21 cellular contexts compared by ENCODE assay signal in the genomic region with DNA sequence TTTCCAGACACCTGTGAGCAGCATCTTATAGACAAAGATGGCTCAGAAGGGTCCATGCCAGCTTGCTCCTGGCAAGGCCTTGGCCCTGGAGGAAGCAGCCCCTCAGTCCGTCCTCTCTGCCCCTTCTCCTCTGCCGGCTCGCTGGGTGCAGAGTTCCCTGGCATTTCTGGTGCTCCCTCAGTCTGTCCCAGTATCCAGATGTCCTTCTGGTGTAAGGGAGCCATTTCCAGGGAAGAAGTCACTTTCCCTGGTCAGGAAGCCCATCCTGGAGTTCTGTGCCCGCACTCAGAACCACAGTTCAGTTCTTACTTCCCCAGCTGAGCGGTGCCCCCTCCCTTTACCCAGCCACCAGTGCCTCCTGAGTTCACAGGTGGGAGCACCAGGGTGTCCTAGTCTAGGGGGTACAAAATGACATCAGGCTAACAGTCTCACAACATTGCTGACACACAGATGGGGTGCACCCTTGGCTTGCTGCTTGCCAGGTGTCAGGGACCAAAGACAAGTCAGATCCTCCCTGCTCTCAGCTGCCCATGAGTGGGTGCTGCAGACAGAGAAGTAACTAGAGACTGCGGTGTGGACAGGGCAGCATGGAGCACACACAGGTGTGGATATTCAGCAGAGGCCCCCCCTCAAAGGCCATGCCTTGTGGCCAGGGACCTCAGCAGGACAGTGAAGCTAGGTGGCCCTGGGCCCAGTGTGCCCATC.
"Had no signal": no experiment of that assay in that cellular context is flagged by ENCODE, and none has a peak within 500 bp of the region (broad histone marks: within the 10 kb centered on the region; RNA-seq: fewer than 3 reads in every experiment).

No MANE protein-coding gene starts in this region.

- ATAC-seq: activated naive CD4-positive, alpha-beta T cell treated with anti-CD3 and anti-CD28 coated beads, Interleukin-2, amount 50 U/mL, for 72 hours; esophagus mucosa; gastroesophageal sphincter had no signal

- H3K4me3 ChIP-seq: adrenal gland, breast epithelium, gastroesophageal sphincter, heart left ventricle, spleen had no signal

- H3K4me1 Mint-ChIP-seq: memory B cell had no signal

- H3K27ac ChIP-seq: adrenal gland, breast epithelium, gastroesophageal sphincter, heart left ventricle, neutrophil, parathyroid adenoma, spleen, WERI-Rb-1 had no signal

- H3K9me3 ChIP-seq: adrenal gland, breast epithelium, gastroesophageal sphincter, heart left ventricle, neutrophil had no signal

- H3K36me3 Mint-ChIP-seq: activated naive CD4-positive, alpha-beta T cell treated with anti-CD3 and anti-CD28 coated beads, Interleukin-2, amount 50 U/mL, for 72 hours; memory B cell had no signal

- H3K4me3 Mint-ChIP-seq: dendritic cell treated with granulocyte-macrophage colony-stimulating factor and Interleukin-4, amounts not matched to agents 40 ng/mL and 50 ng/mL, for 4 days; memory B cell had no signal

- H3K27ac Mint-ChIP-seq: activated naive CD4-positive, alpha-beta T cell treated with anti-CD3 and anti-CD28 coated beads, Interleukin-2, amount 50 U/mL, for 72 hours; dendritic cell treated with granulocyte-macrophage colony-stimulating factor and Interleukin-4, amounts not matched to agents 40 ng/mL and 50 ng/mL, for 4 days; memory B cell had no signal

- DNase-seq: activated CD4-positive, alpha-beta T cell treated with anti-CD3 and anti-CD28 coated beads, Interleukin-2, amount 50 U/mL, for 48 hours; activated gamma-delta T cell treated with Interleukin-2 at 50 U/mL for 16 hours; activated T-cell treated with anti-CD3 and anti-CD28 coated beads, Interleukin-2, amount 50 U/mL, for 48 hours; effector CD8-positive, alpha-beta T cell; spleen; stimulated activated CD4-positive, alpha-beta T cell treated with anti-CD3 and anti-CD28 coated beads, Interleukin-4, amount 100 ng/mL, for 4 hours; stimulated activated naive CD4-positive, alpha-beta T cell; SW 1271; T-helper 2 cell; trophoblast cell; WERI-Rb-1 had no signal

- H3K27me3 ChIP-seq: adrenal gland, neutrophil had no signal

- H3K4me1 ChIP-seq: adrenal gland, gastroesophageal sphincter, heart left ventricle, parathyroid adenoma, spleen had no signal

- H3K36me3 ChIP-seq: adrenal gland, breast epithelium, gastroesophageal sphincter, heart left ventricle, neutrophil, spleen, WERI-Rb-1 had no signal

- H3K27me3 Mint-ChIP-seq: dendritic cell treated with granulocyte-macrophage colony-stimulating factor and Interleukin-4, amounts not matched to agents 40 ng/mL and 50 ng/mL, for 4 days had no signal

- H3K9me3 Mint-ChIP-seq: activated naive CD4-positive, alpha-beta T cell treated with anti-CD3 and anti-CD28 coated beads, Interleukin-2, amount 50 U/mL, for 72 hours; dendritic cell treated with granulocyte-macrophage colony-stimulating factor and Interleukin-4, amounts not matched to agents 40 ng/mL and 50 ng/mL, for 4 days had no signal
